Comparison of ENCODE assay signal across 22 cellular contexts in genomic region chr2:95433373-95433772, GRCh38. TPM values are rescaled to one million over a fixed set of nuclear protein-coding genes. Genes with fewer than 3 reads are reported as not detected.
"Had no signal": no experiment of that assay in that cellular context is flagged by ENCODE, and none has a peak within 500 bp of the region (broad histone marks: within the 10 kb centered on the region; RNA-seq: fewer than 3 reads in every experiment).

No MANE protein-coding gene starts in this region.

RNA-seq across cellular contexts. Expression of gene TRIM43B, which starts 51.2 kb away (rescaled TPM):
- total RNA-seq: activated CD4-positive, alpha-beta memory T cell treated with anti-CD3 and anti-CD28 coated beads for 36 hours; activated CD4-positive, alpha-beta T cell treated with anti-CD3 and anti-CD28 coated beads for 36 hours; activated CD4-positive, alpha-beta T cell treated with anti-CD3 and anti-CD28 coated beads, Interleukin-2, amount 10 ng/mL, durations not matched to agents 24 days and 14 days; activated CD8-positive, alpha-beta memory T cell treated with anti-CD3 and anti-CD28 coated beads for 36 hours; activated CD8-positive, alpha-beta memory T cell treated with anti-CD3 and anti-CD28 coated beads, Interleukin-2, amount 10 ng/mL, durations not matched to agents 7 days and 5 days; activated CD8-positive, alpha-beta T cell treated with anti-CD3 and anti-CD28 coated beads, Interleukin-2, amount 10 ng/mL, durations not matched to agents 7 days and 5 days; activated naive CD4-positive, alpha-beta T cell treated with anti-CD3 and anti-CD28 coated beads for 36 hours; activated naive CD8-positive, alpha-beta T cell treated with anti-CD3 and anti-CD28 coated beads for 36 hours; activated T-helper 1 cell treated with anti-CD3 and anti-CD28 coated beads, Interleukin-12 subunit alpha, Interleukin-12 subunit beta, Interleukin-2, Interleukin-4 antibody, amounts not matched to agents 30 ng/mL and 10 ng/mL and 1 ng/mL, durations not matched to agents 14 hours and 24 hours and 36 hours; activated T-helper 2 cell treated with anti-CD3 and anti-CD28 coated beads, Interferon-gamma antibody, Interleukin-2, Interleukin-4, amounts not matched to agents 10 μg/mL and 5 μg/mL and 100 μg/mL, durations not matched to agents 14 hours and 24 hours and 36 hours; adrenal gland; aorta; breast epithelium; cardiac muscle cell; colonic mucosa; dermis microvascular lymphatic vessel endothelial cell; esophagus squamous epithelium; fibroblast of lung; fibroblast of villous mesenchyme; frontal cortex; heart left ventricle; T-helper 1 cell treated with Interleukin-12 subunit alpha and Interleukin-12 subunit beta and Interleukin-4 antibody, amounts not matched to agents 30 ng/mL and 1 ng/mL, for 36 hours had no signal
- polyA plus RNA-seq: adrenal gland, aorta, cardiac muscle cell, fibroblast of lung, heart left ventricle had no signal
